Comparison of ENCODE assay signal across 20 cellular contexts in the genomic region with DNA sequence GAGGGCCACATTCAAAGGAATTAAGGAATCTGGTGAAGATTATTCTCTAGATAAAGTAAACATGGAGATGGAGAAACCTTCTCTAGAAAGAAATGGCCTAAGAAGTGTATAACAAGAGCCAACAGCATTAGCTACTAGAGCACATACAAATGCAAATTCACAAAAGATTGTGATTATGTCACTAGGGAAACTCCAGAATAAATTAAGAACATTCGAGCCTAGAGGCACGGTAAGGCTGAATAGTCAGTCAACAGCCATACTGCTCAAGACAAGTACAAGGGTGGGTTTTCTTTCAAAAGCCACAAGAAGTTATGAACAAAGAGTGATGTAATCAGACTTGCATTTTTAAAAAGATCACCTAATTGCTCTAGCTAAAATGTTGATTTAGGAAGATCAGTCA. TPM values are rescaled to one million over a fixed set of nuclear protein-coding genes. Genes with fewer than 3 reads are reported as not detected.
DNase-seq lines count a peak whose midpoint lies in the region; ATAC-seq and TF ChIP-seq lines count a peak whose summit lies in the region.
"Had no signal": no experiment of that assay in that cellular context is flagged by ENCODE, and none has a peak within 500 bp of the region (broad histone marks: within the 10 kb centered on the region; RNA-seq: fewer than 3 reads in every experiment).

No MANE protein-coding gene starts in this region.

- H3K4me1 ChIP-seq in lower lobe of right lung, result peaks cover 16% of the 10 kb centered on the region
- H3K4me1 ChIP-seq in heart left ventricle, result peaks cover 0 to 32% (median 11%) of the 10 kb centered on the region in 12 donors
- H3K4me1 ChIP-seq: testis had no signal

- no peak for ATAC-seq in stimulated activated naive CD8-positive, alpha-beta T cell treated with anti-CD3 and anti-CD28 coated beads, Interleukin-15, Interleukin-2, amounts not matched to agents 100 U/mL and 50 U/mL, for 24 hours
- ATAC-seq in HG02798 (IDR thresholded peaks at IDR 0.05; ENCODE audit: poor library complexity, unreplicated experiment) (peak; percentile 42), lower lobe of right lung (no peak), heart left ventricle (no peak)
- ATAC-seq in central memory CD8-positive, alpha-beta T cell (replicated peaks; ENCODE audit: extremely low read depth, poor library complexity, severe bottlenecking), result no peak
- ATAC-seq in stimulated activated naive CD8-positive, alpha-beta T cell treated with anti-CD3 and anti-CD28 coated beads, Interleukin-15, amount 100 ng/mL, for 72 hours, result peak; percentile 74
- ATAC-seq: heart right ventricle, right cardiac atrium had no signal

- H3K36me3 Mint-ChIP-seq in stimulated activated naive CD8-positive, alpha-beta T cell treated with anti-CD3 and anti-CD28 coated beads, Interleukin-15, Interleukin-2, amounts not matched to agents 100 ng/mL and 50 ng/mL, for 24 hours (ENCODE audit: low read depth), result peaks cover 87% of the 10 kb centered on the region
- peaks cover 82% of the 10 kb centered on the region for H3K36me3 Mint-ChIP-seq in central memory CD8-positive, alpha-beta T cell (ENCODE audit: insufficient read depth)

- no peak for TF ChIP-seq CTCF in lower lobe of right lung (IDR thresholded peaks at IDR 0.05)
- TF ChIP-seq CTCF in heart left ventricle (IDR thresholded peaks at IDR 0.05), result no peak

- H3K4me3 ChIP-seq in lower lobe of right lung (no peak overlapping the region), heart left ventricle (no peak overlapping the region)
- H3K4me3 ChIP-seq: cardiac muscle cell, heart right ventricle, testis had no signal

- DNase-seq in stimulated activated naive CD8-positive, alpha-beta T cell treated with anti-CD3 and anti-CD28 coated beads, Interleukin-15, Interleukin-2, amounts not matched to agents 100 U/mL and 50 U/mL, for 24 hours, result no peak
- DNase-seq in central memory CD8-positive, alpha-beta T cell (ENCODE audit: low spot score in 2 of 2), result no peak
- DNase-seq in stimulated activated naive CD8-positive, alpha-beta T cell treated with anti-CD3 and anti-CD28 coated beads, Interleukin-15, amount 100 ng/mL, for 72 hours, result no peak
- DNase-seq in lower lobe of right lung (no peak), heart left ventricle (no peak)
- no peak for DNase-seq in activated effector memory CD4-positive, alpha-beta T cell treated with Interleukin-2 at 50 U/mL for 16 hours
- DNase-seq: activated CD4-positive, alpha-beta T cell treated with anti-CD3 and anti-CD28 coated beads, Interleukin-2, amount 50 U/mL, for 48 hours; activated naive CD8-positive, alpha-beta T cell treated with anti-CD3 and anti-CD28 coated beads, Interleukin-2, amount 10 ng/mL, durations not matched to agents 7 days and 5 days; effector CD4-positive, alpha-beta T cell; heart right ventricle; islet precursor cell; MM.1S; NCI-H2029 treated with DMSO at 0.1 percent for 48 hours; NCI-H510A treated with DMSO at 0.1 percent for 48 hours; nucleus accumbens; right cardiac atrium; testis had no signal

- no peaks in the 10 kb centered on the region for H3K27me3 Mint-ChIP-seq in stimulated activated naive CD8-positive, alpha-beta T cell treated with anti-CD3 and anti-CD28 coated beads, Interleukin-15, Interleukin-2, amounts not matched to agents 100 ng/mL and 50 ng/mL, for 24 hours
- H3K27me3 Mint-ChIP-seq in central memory CD8-positive, alpha-beta T cell, result no peaks in the 10 kb centered on the region
- no peaks in the 10 kb centered on the region for H3K27me3 Mint-ChIP-seq in stimulated activated naive CD8-positive, alpha-beta T cell treated with anti-CD3 and anti-CD28 coated beads, Interleukin-15, amount 100 ng/mL, for 72 hours
- H3K27me3 Mint-ChIP-seq: activated naive CD8-positive, alpha-beta T cell treated with anti-CD3 and anti-CD28 coated beads, Interleukin-2, amount 10 ng/mL, durations not matched to agents 7 days and 5 days had no signal

- H3K4me3 Mint-ChIP-seq in stimulated activated naive CD8-positive, alpha-beta T cell treated with anti-CD3 and anti-CD28 coated beads, Interleukin-15, Interleukin-2, amounts not matched to agents 100 ng/mL and 50 ng/mL, for 24 hours, result no peak overlapping the region
- no peak overlapping the region for H3K4me3 Mint-ChIP-seq in central memory CD8-positive, alpha-beta T cell
- H3K4me3 Mint-ChIP-seq in stimulated activated naive CD8-positive, alpha-beta T cell treated with anti-CD3 and anti-CD28 coated beads, Interleukin-15, amount 100 ng/mL, for 72 hours, result no peak overlapping the region
- H3K4me3 Mint-ChIP-seq: activated naive CD8-positive, alpha-beta T cell treated with anti-CD3 and anti-CD28 coated beads, Interleukin-2, amount 10 ng/mL, durations not matched to agents 7 days and 5 days had no signal

- no peaks in the 10 kb centered on the region for H3K27me3 ChIP-seq in lower lobe of right lung (ENCODE audit: low read depth)
- no peaks in the 10 kb centered on the region for H3K27me3 ChIP-seq in heart left ventricle
- H3K27me3 ChIP-seq: cardiac muscle cell, heart right ventricle, testis had no signal

- H3K9me3 ChIP-seq in lower lobe of right lung (no peaks in the 10 kb centered on the region), heart left ventricle (no peaks in the 10 kb centered on the region)
- H3K9me3 ChIP-seq: heart right ventricle, testis had no signal

- H3K27ac Mint-ChIP-seq in stimulated activated naive CD8-positive, alpha-beta T cell treated with anti-CD3 and anti-CD28 coated beads, Interleukin-15, Interleukin-2, amounts not matched to agents 100 ng/mL and 50 ng/mL, for 24 hours, result peak overlapping the region; percentile 78
- peak overlapping the region; percentile 81 for H3K27ac Mint-ChIP-seq in central memory CD8-positive, alpha-beta T cell (ENCODE audit: low read depth)
- H3K27ac Mint-ChIP-seq in stimulated activated naive CD8-positive, alpha-beta T cell treated with anti-CD3 and anti-CD28 coated beads, Interleukin-15, amount 100 ng/mL, for 72 hours, result peak overlapping the region; percentile 1 to 78

- H3K4me1 Mint-ChIP-seq in stimulated activated naive CD8-positive, alpha-beta T cell treated with anti-CD3 and anti-CD28 coated beads, Interleukin-15, Interleukin-2, amounts not matched to agents 100 ng/mL and 50 ng/mL, for 24 hours (ENCODE audit: low read depth), result peaks cover 50% of the 10 kb centered on the region
- H3K4me1 Mint-ChIP-seq in central memory CD8-positive, alpha-beta T cell, result peaks cover 53% of the 10 kb centered on the region
- peaks cover 61% of the 10 kb centered on the region for H3K4me1 Mint-ChIP-seq in stimulated activated naive CD8-positive, alpha-beta T cell treated with anti-CD3 and anti-CD28 coated beads, Interleukin-15, amount 100 ng/mL, for 72 hours

- WGBS in heart left ventricle, 4 donors, result 73 to 94% (median 79%) methylated on average over 2 of the region's 2 CpGs

- peaks cover 91% of the 10 kb centered on the region for H3K36me3 ChIP-seq in lower lobe of right lung
- peaks cover 0 to 95% (median 73%) of the 10 kb centered on the region in 9 donors for H3K36me3 ChIP-seq in heart left ventricle

- H3K9me3 Mint-ChIP-seq in stimulated activated naive CD8-positive, alpha-beta T cell treated with anti-CD3 and anti-CD28 coated beads, Interleukin-15, Interleukin-2, amounts not matched to agents 100 ng/mL and 50 ng/mL, for 24 hours, result no peaks in the 10 kb centered on the region
- no peaks in the 10 kb centered on the region for H3K9me3 Mint-ChIP-seq in central memory CD8-positive, alpha-beta T cell
- H3K9me3 Mint-ChIP-seq in stimulated activated naive CD8-positive, alpha-beta T cell treated with anti-CD3 and anti-CD28 coated beads, Interleukin-15, amount 100 ng/mL, for 72 hours, result no peaks in the 10 kb centered on the region
- H3K9me3 Mint-ChIP-seq: activated naive CD8-positive, alpha-beta T cell treated with anti-CD3 and anti-CD28 coated beads, Interleukin-2, amount 10 ng/mL, durations not matched to agents 7 days and 5 days had no signal

- intact Hi-C loops in lower lobe of right lung (cut with DNase I) (no loop called here), heart left ventricle (cut with DNase I) (no loop called here)

- H3K27ac ChIP-seq in lower lobe of right lung (no peak overlapping the region), heart left ventricle (no peak overlapping the region)
- H3K27ac ChIP-seq: cardiac muscle cell, heart right ventricle, testis had no signal

- no peak for TF ChIP-seq POLR2A in heart left ventricle (IDR thresholded peaks at IDR 0.05)

RNA-seq across cellular contexts. Expression of gene PPP4R3A, which starts 25.4 kb away (rescaled TPM):
- total RNA-seq in lower lobe of right lung (85.4 TPM), heart left ventricle (10 to 100 TPM; 38.6 to 53.4 (median 42.3) TPM)
- polyA plus RNA-seq in heart left ventricle, result 10 to 100 TPM; 32.8 to 47.5 TPM

Comparison
In these comparisons a context has a peak if more than half of its experiments do, and no peak if none do; other contexts are left out.
1. ATAC-seq: peak in HG02798 (single experiment) and stimulated activated naive CD8-positive, alpha-beta T cell treated with anti-CD3 and anti-CD28 coated beads, Interleukin-15, amount 100 ng/mL, for 72 hours (single experiment); none in stimulated activated naive CD8-positive, alpha-beta T cell treated with anti-CD3 and anti-CD28 coated beads, Interleukin-15, Interleukin-2, amounts not matched to agents 100 U/mL and 50 U/mL, for 24 hours (single experiment), central memory CD8-positive, alpha-beta T cell (single experiment), lower lobe of right lung (0 of 2) and heart left ventricle (0 of 4).
2. Peak in every context shown above with its lines, with median percentiles within 50 percentile points of each other: H3K27ac Mint-ChIP-seq.